Comparison of ENCODE assay signal across 31 cellular contexts in the genomic region with DNA sequence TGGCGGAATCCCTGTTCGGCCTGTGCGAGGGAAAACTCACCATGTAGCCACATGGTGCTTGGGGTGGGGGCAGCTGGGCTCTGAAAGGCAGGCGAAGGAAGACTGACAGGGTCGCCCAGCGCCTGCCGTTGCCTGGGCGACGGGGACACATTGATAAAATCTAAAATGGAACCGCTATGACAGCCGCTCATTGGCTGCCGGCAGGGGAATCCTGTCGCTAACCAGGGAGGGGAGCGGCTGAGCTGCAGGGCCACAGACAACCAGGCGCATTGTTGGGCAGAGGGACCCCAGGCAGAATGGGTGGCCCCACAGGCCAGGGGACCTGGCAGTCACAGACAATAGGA. TPM values are rescaled to one million over a fixed set of nuclear protein-coding genes. Genes with fewer than 3 reads are reported as not detected.
DNase-seq lines count a peak whose midpoint lies in the region; ATAC-seq, FAIRE-seq and TF ChIP-seq lines count a peak whose summit lies in the region.
"Had no signal": no experiment of that assay in that cellular context is flagged by ENCODE, and none has a peak within 500 bp of the region (broad histone marks: within the 10 kb centered on the region; RNA-seq: fewer than 3 reads in every experiment).

No MANE protein-coding gene starts in this region.

- peaks cover 5% of the 10 kb centered on the region for H3K36me3 Mint-ChIP-seq in activated CD8-positive, alpha-beta T cell treated with anti-CD3 and anti-CD28 coated beads, Interleukin-2, amount 10 ng/mL, durations not matched to agents 7 days and 5 days (ENCODE audit: low read depth)
- H3K36me3 Mint-ChIP-seq in activated CD8-positive, alpha-beta T cell treated with anti-CD3 and anti-CD28 coated beads for 36 hours (ENCODE audit: low read depth) = peaks cover 1% of the 10 kb centered on the region
- H3K36me3 Mint-ChIP-seq in stimulated activated memory B cell treated with anti-CD40 and anti-IgM and Interleukin-4, amounts not matched to agents 10 μg/mL and 1 μg/mL and 100 μg/mL, for 72 hours = no peaks in the 10 kb centered on the region

- intact Hi-C loops in activated CD8-positive, alpha-beta T cell treated with anti-CD3 and anti-CD28 coated beads for 36 hours (cut with micrococcal nuclease) = no loop called here
- intact Hi-C loops in HepG2 (cut with micrococcal nuclease; ENCODE audit: unreplicated experiment) = no loop called here

- DNase-seq in activated CD8-positive, alpha-beta T cell treated with anti-CD3 and anti-CD28 coated beads, Interleukin-2, amount 10 ng/mL, durations not matched to agents 7 days and 5 days = no peak
- no peak for DNase-seq in activated CD8-positive, alpha-beta T cell treated with anti-CD3 and anti-CD28 coated beads for 36 hours
- DNase-seq in left kidney (ENCODE audit: low read depth, low spot score) (peak; percentile 77), HepG2 (ENCODE audit: low spot score) (no peak), H54 (ENCODE audit: insufficient read length, low spot score) (no peak)
- no peak for DNase-seq in stimulated activated naive CD4-positive, alpha-beta T cell (lab: John Stamatoyannopoulos, UW)
- DNase-seq: activated B cell treated with CpG ODN at 0.5 μM for 24 hours; activated CD4-positive, alpha-beta T cell treated with anti-CD3 and anti-CD28 coated beads, Interleukin-2, amount 50 U/mL, for 48 hours; activated effector memory CD4-positive, alpha-beta T cell treated with Interleukin-2 at 50 U/mL for 16 hours; activated naive CD8-positive, alpha-beta T cell treated with anti-CD3 and anti-CD28 coated beads, Interleukin-2, amount 10 ng/mL, durations not matched to agents 7 days and 5 days; activated T-cell treated with anti-CD3 and anti-CD28 coated beads for 4 hours; colonic mucosa; COR-L47; DMS79; Karpas-422; MV-4-11; NCI-H187; NCI-H226; NCI-H774; stimulated activated CD4-positive, alpha-beta T cell treated with anti-CD3 and anti-CD28 coated beads, Interleukin-2, amount 100 ng/mL, for 24 hours; SW 1271 had no signal

- no peaks in the 10 kb centered on the region for H3K9me3 ChIP-seq in HepG2 (ENCODE audit: low read length)
- H3K9me3 ChIP-seq: A549, colonic mucosa, gastroesophageal sphincter, suprapubic skin had no signal

- H3K4me1 Mint-ChIP-seq in activated CD8-positive, alpha-beta T cell treated with anti-CD3 and anti-CD28 coated beads, Interleukin-2, amount 10 ng/mL, durations not matched to agents 7 days and 5 days (ENCODE audit: low read depth) = peaks cover 31% of the 10 kb centered on the region
- H3K4me1 Mint-ChIP-seq in activated CD8-positive, alpha-beta T cell treated with anti-CD3 and anti-CD28 coated beads for 36 hours (ENCODE audit: low read depth) = peaks cover 29% of the 10 kb centered on the region
- H3K4me1 Mint-ChIP-seq in stimulated activated memory B cell treated with anti-CD40 and anti-IgM and Interleukin-4, amounts not matched to agents 10 μg/mL and 1 μg/mL and 100 μg/mL, for 72 hours = peaks cover 48% of the 10 kb centered on the region

- H2AFZ ChIP-seq in HepG2 (ENCODE audit: low read length) = no peak overlapping the region

- POLR2A ChIA-PET in activated CD8-positive, alpha-beta T cell treated with anti-CD3 and anti-CD28 coated beads, Interleukin-2, amount 10 ng/mL, durations not matched to agents 7 days and 5 days (lab: Charles Lee) = no interaction called here
- POLR2A ChIA-PET in activated CD8-positive, alpha-beta T cell treated with anti-CD3 and anti-CD28 coated beads for 36 hours (lab: Charles Lee) = no interaction called here
- POLR2A ChIA-PET in HepG2 (lab: Yijun Ruan, JAX) = no interaction called here

- peak; percentile 21 for ATAC-seq in activated CD8-positive, alpha-beta T cell treated with anti-CD3 and anti-CD28 coated beads, Interleukin-2, amount 10 ng/mL, durations not matched to agents 7 days and 5 days
- no peak for ATAC-seq in activated CD8-positive, alpha-beta T cell treated with anti-CD3 and anti-CD28 coated beads for 36 hours
- ATAC-seq in stimulated activated memory B cell treated with anti-CD40 and anti-IgM and Interleukin-4, amounts not matched to agents 10 μg/mL and 1 μg/mL and 100 μg/mL, for 72 hours = no peak
- no peak for ATAC-seq in HepG2
- ATAC-seq: A549, gastroesophageal sphincter had no signal

- H3K27me3 ChIP-seq in HepG2 (ENCODE audit: control insufficient read depth in 1 of 2, insufficient read depth in 2 of 2, low read length in 2 of 2) = no peaks in the 10 kb centered on the region; a peak in 1 of 5 replicates
- H3K27me3 ChIP-seq: colonic mucosa, gastroesophageal sphincter, suprapubic skin had no signal

- WGBS in HepG2 (ENCODE audit: low lambda C conversion rate) = over 99% methylated on average over 15 of the region's 15 CpGs

- CTCF ChIA-PET in activated CD8-positive, alpha-beta T cell treated with anti-CD3 and anti-CD28 coated beads, Interleukin-2, amount 10 ng/mL, durations not matched to agents 7 days and 5 days (lab: Charles Lee) = no interaction called here
- CTCF ChIA-PET in activated CD8-positive, alpha-beta T cell treated with anti-CD3 and anti-CD28 coated beads for 36 hours (lab: Charles Lee) = no interaction called here
- CTCF ChIA-PET in HepG2 (lab: Yijun Ruan, JAX; ENCODE audit: low intra/inter-chr PET ratio, low total read pairs) = no interaction called here

- H3K9ac ChIP-seq in HepG2 (ENCODE audit: insufficient read depth, low read depth, low read length) = no peak overlapping the region

- no peak for TF ChIP-seq CTCF in activated CD8-positive, alpha-beta T cell treated with anti-CD3 and anti-CD28 coated beads for 36 hours (IDR thresholded peaks at IDR 0.05)
- no peak for TF ChIP-seq CTCF in HepG2 (CRISPR knock-in tag; IDR thresholded peaks at IDR 0.05)

- no peak overlapping the region for H3K4me3 ChIP-seq in HepG2 (replicated peaks in 1 of 3; ENCODE audit: insufficient read depth in 1 of 3, low read depth in 2 of 3, low read length in 3 of 3)
- H3K4me3 ChIP-seq: A549, colonic mucosa, gastroesophageal sphincter, smooth muscle cell, suprapubic skin had no signal

- no peaks in the 10 kb centered on the region for H4K20me1 ChIP-seq in HepG2 (ENCODE audit: insufficient read depth, low read length)

- no peak for FAIRE-seq in HepG2 (lab: Jason Lieb, UNC)
- no peak for FAIRE-seq in H54 (lab: Jason Lieb, UNC)
- FAIRE-seq: A549, H1, HTR-8/SVneo, urothelium cell line had no signal

- BruUV-seq in HepG2 (replicated peaks; lab: Mats Ljungman, UMichigan) = no TSS peak

- no peak overlapping the region for H3K4me2 ChIP-seq in HepG2 (ENCODE audit: low read depth, low read length)
- H3K4me2 ChIP-seq: A549, smooth muscle cell had no signal

- no peak overlapping the region for H3K4me3 Mint-ChIP-seq in activated CD8-positive, alpha-beta T cell treated with anti-CD3 and anti-CD28 coated beads, Interleukin-2, amount 10 ng/mL, durations not matched to agents 7 days and 5 days
- no peak overlapping the region for H3K4me3 Mint-ChIP-seq in activated CD8-positive, alpha-beta T cell treated with anti-CD3 and anti-CD28 coated beads for 36 hours
- H3K4me3 Mint-ChIP-seq in stimulated activated memory B cell treated with anti-CD40 and anti-IgM and Interleukin-4, amounts not matched to agents 10 μg/mL and 1 μg/mL and 100 μg/mL, for 72 hours = no peak overlapping the region
- H3K4me3 Mint-ChIP-seq: activated B cell treated with CpG ODN at 0.5 μM for 24 hours; activated naive CD8-positive, alpha-beta T cell treated with anti-CD3 and anti-CD28 coated beads, Interleukin-2, amount 10 ng/mL, durations not matched to agents 7 days and 5 days; B cell had no signal

- no peak overlapping the region for H3K27ac Mint-ChIP-seq in activated CD8-positive, alpha-beta T cell treated with anti-CD3 and anti-CD28 coated beads, Interleukin-2, amount 10 ng/mL, durations not matched to agents 7 days and 5 days
- no peak overlapping the region for H3K27ac Mint-ChIP-seq in activated CD8-positive, alpha-beta T cell treated with anti-CD3 and anti-CD28 coated beads for 36 hours
- peak overlapping the region; percentile 12 for H3K27ac Mint-ChIP-seq in stimulated activated memory B cell treated with anti-CD40 and anti-IgM and Interleukin-4, amounts not matched to agents 10 μg/mL and 1 μg/mL and 100 μg/mL, for 72 hours
- H3K27ac Mint-ChIP-seq: activated naive CD8-positive, alpha-beta T cell treated with anti-CD3 and anti-CD28 coated beads, Interleukin-2, amount 10 ng/mL, durations not matched to agents 7 days and 5 days had no signal

- H3K27me3 Mint-ChIP-seq in activated CD8-positive, alpha-beta T cell treated with anti-CD3 and anti-CD28 coated beads, Interleukin-2, amount 10 ng/mL, durations not matched to agents 7 days and 5 days (ENCODE audit: low read depth) = no peaks in the 10 kb centered on the region
- H3K27me3 Mint-ChIP-seq in activated CD8-positive, alpha-beta T cell treated with anti-CD3 and anti-CD28 coated beads for 36 hours = no peaks in the 10 kb centered on the region
- H3K27me3 Mint-ChIP-seq in stimulated activated memory B cell treated with anti-CD40 and anti-IgM and Interleukin-4, amounts not matched to agents 10 μg/mL and 1 μg/mL and 100 μg/mL, for 72 hours = no peaks in the 10 kb centered on the region
- H3K27me3 Mint-ChIP-seq: activated B cell treated with CpG ODN at 0.5 μM for 24 hours; activated naive CD8-positive, alpha-beta T cell treated with anti-CD3 and anti-CD28 coated beads, Interleukin-2, amount 10 ng/mL, durations not matched to agents 7 days and 5 days; B cell had no signal

- in situ Hi-C loops in HepG2 (cut with HindIII; ENCODE audit: extremely low pct_ligation_motif_present, low pct_unique_long_range_greater_than_20kb) = no loop called here

- H3K9me3 Mint-ChIP-seq in activated CD8-positive, alpha-beta T cell treated with anti-CD3 and anti-CD28 coated beads, Interleukin-2, amount 10 ng/mL, durations not matched to agents 7 days and 5 days (ENCODE audit: insufficient read depth) = no peaks in the 10 kb centered on the region
- H3K9me3 Mint-ChIP-seq in activated CD8-positive, alpha-beta T cell treated with anti-CD3 and anti-CD28 coated beads for 36 hours = no peaks in the 10 kb centered on the region
- H3K9me3 Mint-ChIP-seq in stimulated activated memory B cell treated with anti-CD40 and anti-IgM and Interleukin-4, amounts not matched to agents 10 μg/mL and 1 μg/mL and 100 μg/mL, for 72 hours = no peaks in the 10 kb centered on the region
- H3K9me3 Mint-ChIP-seq: activated B cell treated with CpG ODN at 0.5 μM for 24 hours; activated naive CD8-positive, alpha-beta T cell treated with anti-CD3 and anti-CD28 coated beads, Interleukin-2, amount 10 ng/mL, durations not matched to agents 7 days and 5 days had no signal

- no peak for TF ChIP-seq RAD21 in HepG2 (CRISPR knock-in tag; IDR thresholded peaks at IDR 0.05)

- H3K79me2 ChIP-seq in HepG2 (ENCODE audit: insufficient read depth, low read length) = no peaks in the 10 kb centered on the region

- H3K27ac ChIP-seq in angular gyrus (ENCODE audit: low read depth, low read length) (peak overlapping the region; percentile 10), HepG2 (ENCODE audit: extremely low read length, insufficient read depth, low read length) (no peak overlapping the region)
- H3K27ac ChIP-seq: A549, colonic mucosa, gastroesophageal sphincter, suprapubic skin had no signal

- H3K4me1 ChIP-seq in HepG2 (ENCODE audit: insufficient read depth, low read length) = no peaks in the 10 kb centered on the region
- H3K4me1 ChIP-seq: A549, colonic mucosa had no signal

- H3K36me3 ChIP-seq in HepG2 (replicated peaks in 1 of 2; ENCODE audit: control insufficient read depth in 1 of 2, insufficient read depth in 2 of 2, low read length in 2 of 2) = no peaks in the 10 kb centered on the region; a peak in 1 of 5 replicates
- H3K36me3 ChIP-seq: colonic mucosa, gastroesophageal sphincter, suprapubic skin had no signal

- no peak for TF ChIP-seq EP300 in HepG2 (IDR thresholded peaks at IDR 0.05; ENCODE audit: low read depth in 2 of 2, low read length in 2 of 2)
- no peak for TF ChIP-seq EP300 in HepG2 (CRISPR knock-in tag; IDR thresholded peaks at IDR 0.05; ENCODE audit: borderline replicate concordance)

- TF ChIP-seq POLR2A in HepG2 (IDR thresholded peaks at IDR 0.05; ENCODE audit: insufficient read depth in 1 of 2, low read depth in 2 of 2, low read length in 2 of 2) = no peak
- no peak for TF ChIP-seq POLR2A in H54 (IDR thresholded peaks at IDR 0.05; ENCODE audit: low read depth, low read length)

RNA-seq across cellular contexts. Expression of a gene that starts 30.3 kb away (rescaled TPM):
- 10 to 100 TPM; 47.8 to 53.8 TPM for total RNA-seq in activated CD8-positive, alpha-beta T cell treated with anti-CD3 and anti-CD28 coated beads, Interleukin-2, amount 10 ng/mL, durations not matched to agents 7 days and 5 days
- total RNA-seq in activated CD8-positive, alpha-beta T cell treated with anti-CD3 and anti-CD28 coated beads for 36 hours = 10 to 100 TPM; 31.7 to 39.2 TPM
- total RNA-seq in HepG2 (2016; rRNA removed; fragmentation: Illumina TruSeq; extraction: Trizol) = 17.4 and 24.2 TPM in 2 replicates
- total RNA-seq in HepG2 (2016; cell fraction: cytosol; rRNA removed; fragmentation: Illumina TruSeq; extraction: Trizol; ENCODE audit: low read depth) = 12.3 and 12.9 TPM in 2 replicates
- total RNA-seq in HepG2 (2016; cell fraction: insoluble cytoplasmic fraction; rRNA removed; fragmentation: Illumina TruSeq; extraction: Trizol) = 17.6 and 20.3 TPM in 2 replicates
- total RNA-seq in HepG2 (2016; cell fraction: membrane; rRNA removed; fragmentation: Illumina TruSeq; extraction: Trizol) = 25.6 and 28.9 TPM in 2 replicates
- total RNA-seq in HepG2 (2016; cell fraction: nucleus; rRNA removed; fragmentation: Illumina TruSeq; extraction: Trizol) = 26.8 and 29.4 TPM in 2 replicates
- polyA plus RNA-seq in HepG2 (2011; rRNA removed) = 20.2 and 24.5 TPM in 2 replicates
- polyA plus RNA-seq in HepG2 (2011; cell fraction: cytosol; rRNA removed) = 11.4 and 12.7 TPM in 2 replicates
- 77.1 and 100 TPM in 2 replicates for polyA plus RNA-seq in HepG2 (2011; cell fraction: nucleus; rRNA removed)
- 40.4 and 47.7 TPM in 2 replicates for polyA plus RNA-seq in HepG2 (2012)
- 3.1 and 3.4 TPM in 2 replicates for polyA plus RNA-seq in HepG2 (2016; cell fraction: cytosol; fragmentation: Illumina TruSeq; extraction: Trizol; ENCODE audit: low read depth)
- polyA plus RNA-seq in HepG2 (2016; cell fraction: insoluble cytoplasmic fraction; fragmentation: Illumina TruSeq; extraction: Trizol; ENCODE audit: low read depth) = 23.2 and 33.8 TPM in 2 replicates
- polyA plus RNA-seq in HepG2 (2016; cell fraction: membrane; fragmentation: Illumina TruSeq; extraction: Trizol; ENCODE audit: low read depth) = 13.5 and 17.5 TPM in 2 replicates
- 57.5 and 60.4 TPM in 2 replicates for polyA plus RNA-seq in HepG2 (2016; cell fraction: nucleus; fragmentation: Illumina TruSeq; extraction: Trizol; ENCODE audit: insufficient read depth, low read depth)
- polyA minus RNA-seq in HepG2 (2011; rRNA and poly(A)+ RNA removed; ENCODE audit: low replicate concordance) = 6.5 and 33.0 TPM in 2 replicates
- polyA minus RNA-seq in HepG2 (2011; cell fraction: cytosol; rRNA and poly(A)+ RNA removed) = 25.6 and 30.7 TPM in 2 replicates
- polyA minus RNA-seq in HepG2 (2011; cell fraction: nucleus; rRNA and poly(A)+ RNA removed) = 49.3 and 52.3 TPM in 2 replicates
